11 cellular contexts compared by ENCODE assay signal in the genomic region with DNA sequence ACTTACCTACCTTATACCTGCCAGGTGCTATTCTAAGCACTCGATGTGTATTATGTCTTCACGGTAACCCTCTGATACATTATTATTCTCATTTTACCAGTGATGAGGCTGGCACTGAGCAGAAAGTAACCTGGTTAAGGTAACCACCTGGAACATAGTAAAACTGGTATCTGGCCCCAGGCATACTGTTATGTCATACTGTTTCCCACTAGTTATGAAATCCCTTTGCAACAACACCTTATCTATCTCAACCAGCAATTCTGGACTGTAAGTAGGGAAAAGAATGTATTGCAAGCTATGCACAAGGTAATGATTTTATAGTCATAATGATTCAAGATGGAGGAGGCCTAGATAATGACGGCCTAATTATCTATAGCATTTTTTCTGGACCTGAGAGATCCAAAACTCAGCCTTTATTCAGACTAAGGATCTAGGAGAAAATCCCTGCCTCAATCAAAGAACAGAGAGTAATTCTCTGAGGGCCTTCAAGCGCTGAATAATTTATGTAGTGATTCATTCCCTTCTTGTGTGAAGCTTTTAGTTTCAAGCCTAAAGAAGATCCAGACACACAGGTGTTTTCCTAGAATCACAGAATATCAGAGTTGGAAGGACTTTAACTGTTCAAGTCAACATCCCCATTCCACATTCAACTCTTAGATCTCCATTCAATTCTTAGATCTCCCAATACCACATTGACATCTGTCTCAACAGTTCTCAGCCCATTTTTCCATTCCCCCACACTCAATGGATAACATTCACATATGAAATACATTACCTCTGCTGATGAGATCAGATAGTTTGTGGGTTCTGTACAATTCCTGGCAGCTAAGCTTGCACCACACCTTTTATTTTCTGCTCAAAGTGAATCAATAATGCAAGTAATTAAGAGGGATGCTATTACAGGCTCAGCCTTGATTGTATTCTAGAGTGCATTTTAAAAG. TPM values are rescaled to one million over a fixed set of nuclear protein-coding genes. Genes with fewer than 3 reads are reported as not detected.
DNase-seq lines count a peak whose midpoint lies in the region; ATAC-seq, FAIRE-seq and TF ChIP-seq lines count a peak whose summit lies in the region.
"Had no signal": no experiment of that assay in that cellular context is flagged by ENCODE, and none has a peak within 500 bp of the region (broad histone marks: within the 10 kb centered on the region; RNA-seq: fewer than 3 reads in every experiment).

No MANE protein-coding gene starts in this region.

- peak; percentile 59 for DNase-seq in bronchial epithelial cell (ENCODE audit: low read depth)
- DNase-seq in SHP77 treated with DMSO at 0.1 percent for 48 hours (lab: John Stamatoyannopoulos, UW) = no peak
- no peak for DNase-seq in NCI-H1092 (lab: John Stamatoyannopoulos, UW)
- no peak for DNase-seq in mesothelial cell of epicardium (ENCODE audit: low spot score in 2 of 2, unreplicated experiment in 2 of 2)
- no peak for DNase-seq in HuH-7 (ENCODE audit: low spot score)
- DNase-seq: activated CD8-positive, alpha-beta memory T cell treated with anti-CD3 and anti-CD28 coated beads, Interleukin-2, amount 10 ng/mL, durations not matched to agents 7 days and 5 days; NCI-H2227 treated with DMSO at 0.1 percent for 48 hours had no signal

- ATAC-seq in GM18502 (IDR thresholded peaks at IDR 0.05; ENCODE audit: poor library complexity, unreplicated experiment) = peak; percentile 28
- peak; percentile 8 for ATAC-seq in GM19467 (IDR thresholded peaks at IDR 0.05; ENCODE audit: unreplicated experiment)
- peak; percentile 3 for ATAC-seq in HG03097 (IDR thresholded peaks at IDR 0.05; ENCODE audit: low FRiP score, unreplicated experiment)
- ATAC-seq: activated CD8-positive, alpha-beta memory T cell treated with anti-CD3 and anti-CD28 coated beads, Interleukin-2, amount 10 ng/mL, durations not matched to agents 7 days and 5 days had no signal

- H3K27ac Mint-ChIP-seq in mesothelial cell of epicardium = no peak overlapping the region
- H3K27ac Mint-ChIP-seq: activated CD8-positive, alpha-beta memory T cell treated with anti-CD3 and anti-CD28 coated beads, Interleukin-2, amount 10 ng/mL, durations not matched to agents 7 days and 5 days had no signal

- H3K27me3 Mint-ChIP-seq in mesothelial cell of epicardium (ENCODE audit: low read depth) = no peaks in the 10 kb centered on the region

- H3K4me1 Mint-ChIP-seq in mesothelial cell of epicardium = peaks cover 55% of the 10 kb centered on the region

- TF ChIP-seq CTCF in bronchial epithelial cell (IDR thresholded peaks at IDR 0.05; ENCODE audit: insufficient read depth, low read length, severe bottlenecking) (no peak), mesothelial cell of epicardium (IDR thresholded peaks at IDR 0.05; ENCODE audit: unreplicated experiment) (no peak)

- H3K4me3 ChIP-seq in bronchial epithelial cell (ENCODE audit: low read depth, low read length) = no peak overlapping the region

- H3K4me3 Mint-ChIP-seq in mesothelial cell of epicardium = no peak overlapping the region
- H3K4me3 Mint-ChIP-seq: activated CD8-positive, alpha-beta memory T cell treated with anti-CD3 and anti-CD28 coated beads, Interleukin-2, amount 10 ng/mL, durations not matched to agents 7 days and 5 days had no signal

- H3K36me3 ChIP-seq in bronchial epithelial cell (ENCODE audit: control insufficient read depth, insufficient read depth, low read length) = no peaks in the 10 kb centered on the region

- peaks cover 3% of the 10 kb centered on the region for H3K9me3 Mint-ChIP-seq in mesothelial cell of epicardium

- FAIRE-seq in bronchial epithelial cell (lab: Jason Lieb, UNC) = no peak
- FAIRE-seq: frontal cortex had no signal

- no peaks in the 10 kb centered on the region for H3K27me3 ChIP-seq in bronchial epithelial cell (ENCODE audit: control insufficient read depth, insufficient read depth, low read length)

- H3K36me3 Mint-ChIP-seq in mesothelial cell of epicardium = no peaks in the 10 kb centered on the region
- H3K36me3 Mint-ChIP-seq: activated CD8-positive, alpha-beta memory T cell treated with anti-CD3 and anti-CD28 coated beads, Interleukin-2, amount 10 ng/mL, durations not matched to agents 7 days and 5 days had no signal

RNA-seq across cellular contexts. Expression of gene MMD, which starts 14.9 kb away (rescaled TPM):
- 6.3 and 8.3 TPM in 2 replicates for total RNA-seq in bronchial epithelial cell
- 36.6 to 42.4 TPM (median 37.6 TPM) in 3 replicates for total RNA-seq in mesothelial cell of epicardium
